Comparison of ENCODE assay signal across 11 cellular contexts in the genomic region with DNA sequence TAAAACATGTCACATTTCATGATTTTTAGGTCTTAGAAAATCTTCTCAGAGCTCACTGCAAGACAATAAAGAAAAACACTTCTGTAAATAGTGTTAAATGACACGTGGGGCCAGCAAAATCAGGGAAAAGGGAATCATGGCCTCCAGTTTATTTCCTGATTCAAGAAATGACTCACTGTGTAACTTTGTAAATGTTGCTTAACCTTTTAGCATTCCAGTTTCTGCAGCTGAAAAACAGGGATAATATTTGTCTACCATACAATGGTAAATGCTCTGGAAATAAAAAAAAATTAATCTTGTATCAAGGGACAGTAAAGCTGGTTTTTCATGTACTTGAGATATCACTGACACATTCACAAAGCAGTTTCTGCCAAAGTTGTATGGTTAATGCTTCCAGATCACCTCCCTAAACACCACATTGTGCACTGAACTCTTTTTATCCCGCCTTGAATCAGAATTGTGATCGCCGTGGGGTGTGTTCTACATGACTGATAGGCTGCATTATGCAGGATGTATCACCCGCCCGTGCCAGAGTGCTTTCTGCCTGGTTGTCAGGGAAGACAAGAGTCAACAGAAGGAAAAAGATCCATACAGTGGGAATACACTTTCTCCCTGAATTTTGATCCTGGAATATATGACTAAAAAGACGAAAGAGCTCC.
DNase-seq lines count a peak whose midpoint lies in the region; ATAC-seq and TF ChIP-seq lines count a peak whose summit lies in the region.
"Had no signal": no experiment of that assay in that cellular context is flagged by ENCODE, and none has a peak within 500 bp of the region (broad histone marks: within the 10 kb centered on the region; RNA-seq: fewer than 3 reads in every experiment).

No MANE protein-coding gene starts in this region.

- no peak overlapping the region for H3K27ac ChIP-seq in left ventricle myocardium inferior (replicated peaks)
- H3K27ac ChIP-seq in vagina = peak overlapping the region; percentile 42

- H3K36me3 Mint-ChIP-seq in CD14-positive monocyte = no peaks in the 10 kb centered on the region
- H3K36me3 Mint-ChIP-seq: stimulated activated memory B cell treated with anti-CD40 and anti-IgM and Interleukin-4, amounts not matched to agents 10 μg/mL and 1 μg/mL and 100 μg/mL, for 72 hours had no signal

- no peaks in the 10 kb centered on the region for H3K4me1 ChIP-seq in left ventricle myocardium inferior
- peaks cover 29% of the 10 kb centered on the region for H3K4me1 ChIP-seq in vagina
- H3K4me1 ChIP-seq: right atrium auricular region had no signal

- no peak overlapping the region for H3K27ac Mint-ChIP-seq in CD14-positive monocyte
- H3K27ac Mint-ChIP-seq: stimulated activated memory B cell treated with anti-CD40 and anti-IgM and Interleukin-4, amounts not matched to agents 10 μg/mL and 1 μg/mL and 100 μg/mL, for 72 hours had no signal

- intact Hi-C loops in left cardiac atrium (cut with DNase I) = no loop called here
- intact Hi-C loops in left ventricle myocardium inferior (cut with micrococcal nuclease) = no loop called here
- intact Hi-C loops in vagina (cut with DNase I) = no loop called here
- intact Hi-C loops in CD14-positive monocyte (cut with micrococcal nuclease) = no loop called here

- H3K4me3 Mint-ChIP-seq in CD14-positive monocyte = no peak overlapping the region
- H3K4me3 Mint-ChIP-seq: stimulated activated memory B cell treated with anti-CD40 and anti-IgM and Interleukin-4, amounts not matched to agents 10 μg/mL and 1 μg/mL and 100 μg/mL, for 72 hours had no signal

- H3K9me3 Mint-ChIP-seq in CD14-positive monocyte = peaks cover 0 to 1% (median 0%) of the 10 kb centered on the region in 7 donors
- H3K9me3 Mint-ChIP-seq: stimulated activated memory B cell treated with anti-CD40 and anti-IgM and Interleukin-4, amounts not matched to agents 10 μg/mL and 1 μg/mL and 100 μg/mL, for 72 hours had no signal

- no peaks in the 10 kb centered on the region for H3K9me3 ChIP-seq in left ventricle myocardium inferior (replicated peaks)
- H3K9me3 ChIP-seq in vagina = no peaks in the 10 kb centered on the region
- H3K9me3 ChIP-seq: right atrium auricular region had no signal

- ATAC-seq in left cardiac atrium = peak; percentile 25 to 30
- peak; percentile 41 for ATAC-seq in left lobe of liver
- no peak for ATAC-seq in HG03565 (IDR thresholded peaks at IDR 0.05; ENCODE audit: unreplicated experiment)
- no peak for ATAC-seq in HG03045 (IDR thresholded peaks at IDR 0.05; ENCODE audit: unreplicated experiment)
- ATAC-seq: stimulated activated memory B cell treated with anti-CD40 and anti-IgM and Interleukin-4, amounts not matched to agents 10 μg/mL and 1 μg/mL and 100 μg/mL, for 72 hours had no signal

- no peaks in the 10 kb centered on the region for H3K4me1 Mint-ChIP-seq in CD14-positive monocyte

- H3K4me3 ChIP-seq in left ventricle myocardium inferior = no peak overlapping the region
- no peak overlapping the region for H3K4me3 ChIP-seq in cardiac fibroblast (replicated peaks in 1 of 2; ENCODE audit: low read depth in 2 of 2, low read length in 2 of 2)
- no peak overlapping the region for H3K4me3 ChIP-seq in vagina
- H3K4me3 ChIP-seq: right atrium auricular region had no signal

- H3K36me3 ChIP-seq in left ventricle myocardium inferior (no peaks in the 10 kb centered on the region), vagina (no peaks in the 10 kb centered on the region)
- H3K36me3 ChIP-seq: right atrium auricular region had no signal

- TF ChIP-seq POLR2A in vagina (IDR thresholded peaks at IDR 0.05) = no peak

- DNase-seq in left cardiac atrium = no peak
- DNase-seq in left ventricle myocardium inferior = no peak
- DNase-seq in cardiac fibroblast (ENCODE audit: low read depth in 2 of 2) = peak; percentile 77 to 88
- no peak for DNase-seq in left lobe of liver (ENCODE audit: low spot score)
- DNase-seq in vagina (ENCODE audit: extremely low spot score in 2 of 2) = no peak
- no peak for DNase-seq in CD14-positive monocyte (ENCODE audit: low spot score)
- DNase-seq: MV-4-11 had no signal

- TF ChIP-seq CTCF in left ventricle myocardium inferior (IDR thresholded peaks at IDR 0.05; ENCODE audit: borderline replicate concordance) = no peak
- no peak for TF ChIP-seq CTCF in cardiac fibroblast (IDR thresholded peaks at IDR 0.05; ENCODE audit: low read depth, low read length)
- TF ChIP-seq CTCF in vagina (IDR thresholded peaks at IDR 0.05) = no peak
- TF ChIP-seq CTCF in CD14-positive monocyte (IDR thresholded peaks at IDR 0.05) = no peak

- no peaks in the 10 kb centered on the region for H3K27me3 Mint-ChIP-seq in CD14-positive monocyte (ENCODE audit: low read depth in 3 of 3)
- H3K27me3 Mint-ChIP-seq: stimulated activated memory B cell treated with anti-CD40 and anti-IgM and Interleukin-4, amounts not matched to agents 10 μg/mL and 1 μg/mL and 100 μg/mL, for 72 hours had no signal

- no peaks in the 10 kb centered on the region for H3K27me3 ChIP-seq in left ventricle myocardium inferior (ENCODE audit: low read depth)
- no peaks in the 10 kb centered on the region for H3K27me3 ChIP-seq in vagina
- H3K27me3 ChIP-seq: right atrium auricular region had no signal

Comparison
In these comparisons a context has a peak if more than half of its experiments do, and no peak if none do; other contexts are left out.
1. ATAC-seq: peak in left cardiac atrium (2 of 2) and left lobe of liver (single experiment); none in HG03565 (single experiment) and HG03045 (single experiment).
2. DNase-seq: peak in cardiac fibroblast (2 of 2); none in left cardiac atrium (single experiment), left ventricle myocardium inferior (single experiment), left lobe of liver (single experiment), vagina (0 of 2) and CD14-positive monocyte (single experiment).